ENCODE assay signal across 8 cellular contexts in the genomic region with DNA sequence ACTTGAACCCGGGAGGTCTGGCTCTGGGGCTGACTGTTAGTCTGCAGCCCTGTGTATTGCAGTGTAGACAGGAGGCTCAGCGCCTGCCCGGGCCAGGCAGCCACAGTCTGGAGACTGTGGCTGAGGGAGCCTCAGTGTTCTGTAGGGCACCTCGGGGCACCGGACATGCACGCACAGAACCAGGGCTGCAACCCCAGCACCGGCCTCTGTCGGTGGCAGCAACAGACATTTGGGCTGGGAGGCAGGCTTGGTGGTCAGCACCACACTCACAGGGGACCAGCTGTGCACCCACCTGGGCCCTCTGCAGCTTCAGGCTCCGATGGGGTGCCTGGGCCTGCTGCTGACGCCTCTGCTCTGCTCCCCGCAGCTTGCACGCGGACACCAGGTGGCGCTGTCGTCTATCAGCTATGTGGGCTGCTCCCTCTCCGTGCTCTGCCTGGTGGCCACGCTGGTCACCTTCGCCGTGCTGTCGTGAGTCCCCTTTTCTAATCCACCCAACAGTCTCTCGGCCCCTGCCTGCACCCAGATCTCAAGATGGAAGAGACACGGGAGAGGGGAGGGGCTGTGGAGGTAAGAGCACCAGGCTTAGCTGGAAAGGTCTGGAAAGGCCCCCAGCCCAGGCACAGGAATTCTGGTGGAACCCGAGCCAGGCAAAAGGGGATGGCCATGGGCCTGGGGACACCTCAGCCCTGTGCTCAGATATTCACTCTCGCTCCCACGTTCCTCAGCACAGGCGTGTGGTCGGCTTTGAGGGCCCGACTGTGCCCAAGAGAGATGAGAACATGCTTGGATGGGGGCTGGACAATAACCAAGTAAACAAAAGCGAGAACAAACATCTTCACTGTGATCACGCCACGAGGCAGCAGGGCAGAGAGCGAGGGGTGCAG.
DNase-seq lines count a peak whose midpoint lies in the region; ATAC-seq and TF ChIP-seq lines count a peak whose summit lies in the region.

No MANE protein-coding gene starts in this region.

- no peaks in the 10 kb centered on the region for H3K27me3 Mint-ChIP-seq in activated CD4-positive, alpha-beta memory T cell treated with anti-CD3 and anti-CD28 coated beads, Interleukin-2, amount 10 ng/mL, durations not matched to agents 7 days and 5 days
- H3K27me3 Mint-ChIP-seq in memory B cell = peaks cover 10% of the 10 kb centered on the region

- H3K27ac Mint-ChIP-seq in activated CD4-positive, alpha-beta memory T cell treated with anti-CD3 and anti-CD28 coated beads, Interleukin-2, amount 10 ng/mL, durations not matched to agents 7 days and 5 days = no peak overlapping the region
- H3K27ac Mint-ChIP-seq in memory B cell = no peak overlapping the region

- H3K4me3 Mint-ChIP-seq in activated CD4-positive, alpha-beta memory T cell treated with anti-CD3 and anti-CD28 coated beads, Interleukin-2, amount 10 ng/mL, durations not matched to agents 7 days and 5 days = no peak overlapping the region
- H3K4me3 Mint-ChIP-seq in memory B cell = no peak overlapping the region

- no peak overlapping the region for H3K27ac ChIP-seq in AG04450 (ENCODE audit: low read depth, low read length)

- ATAC-seq in GM18519 (IDR thresholded peaks at IDR 0.05; ENCODE audit: low FRiP score, unreplicated experiment) (peak; percentile 33), HG03108 (IDR thresholded peaks at IDR 0.05; ENCODE audit: unreplicated experiment) (peak; percentile 50), memory B cell (ENCODE audit: low read depth) (peak; percentile 86)

- H3K9me3 ChIP-seq in AG04450 (ENCODE audit: control insufficient read depth, insufficient read depth, low read length) = peaks cover 59% of the 10 kb centered on the region

- H3K27me3 ChIP-seq in AG04450 (ENCODE audit: control insufficient read depth, insufficient read depth, low read length) = no peaks in the 10 kb centered on the region

- POLR2A ChIA-PET in AG04450 (lab: Yijun Ruan, JAX) = no interaction called here
- POLR2A ChIA-PET in activated CD4-positive, alpha-beta memory T cell treated with anti-CD3 and anti-CD28 coated beads, Interleukin-2, amount 10 ng/mL, durations not matched to agents 7 days and 5 days (lab: Charles Lee) = interaction anchor here (1.1 to 1.4 kb wide), 2 partner anchors 11 to 28 kb away, joined by 3 read pairs; no protein-coding TSS in a partner anchor

- peaks cover 7% of the 10 kb centered on the region for H3K4me1 Mint-ChIP-seq in activated CD4-positive, alpha-beta memory T cell treated with anti-CD3 and anti-CD28 coated beads, Interleukin-2, amount 10 ng/mL, durations not matched to agents 7 days and 5 days
- H3K4me1 Mint-ChIP-seq in memory B cell = peaks cover 6% of the 10 kb centered on the region

- CTCF ChIA-PET in AG04450 (lab: Charles Lee) = interaction anchor here (0.5 to 1.3 kb wide), 5 partner anchors 10 to 724 kb away, joined by 3 to 4 read pairs (median 3); no protein-coding TSS in a partner anchor
- CTCF ChIA-PET in activated CD4-positive, alpha-beta memory T cell treated with anti-CD3 and anti-CD28 coated beads, Interleukin-2, amount 10 ng/mL, durations not matched to agents 7 days and 5 days (lab: Charles Lee) = interaction anchor here (0.6 to 4.5 kb wide), 13 partner anchors 10 to 845 kb away, joined by 3 to 86 read pairs (median 5); partner anchors contain the start of genes EP400 and MMP17

- no peaks in the 10 kb centered on the region for H3K36me3 Mint-ChIP-seq in activated CD4-positive, alpha-beta memory T cell treated with anti-CD3 and anti-CD28 coated beads, Interleukin-2, amount 10 ng/mL, durations not matched to agents 7 days and 5 days (ENCODE audit: low read depth)
- H3K36me3 Mint-ChIP-seq in memory B cell = no peaks in the 10 kb centered on the region

- H3K9me3 Mint-ChIP-seq in activated CD4-positive, alpha-beta memory T cell treated with anti-CD3 and anti-CD28 coated beads, Interleukin-2, amount 10 ng/mL, durations not matched to agents 7 days and 5 days = no peaks in the 10 kb centered on the region
- H3K9me3 Mint-ChIP-seq in memory B cell = peaks cover 3% of the 10 kb centered on the region

- no peak overlapping the region for H3K4me3 ChIP-seq in AG04450 (ENCODE audit: low read depth, low read length)

- peak; percentile 63 for TF ChIP-seq CTCF in AG04450 (IDR thresholded peaks at IDR 0.05; ENCODE audit: low read depth, low read length)

- DNase-seq in AG04450 (ENCODE audit: low read depth, low spot score) (peak; percentile 1), NCI-H69 (lab: John Stamatoyannopoulos, UW) (peak; percentile 69), ecto neural progenitor cell (ENCODE audit: low spot score) (peak; percentile 96), memory B cell (ENCODE audit: low spot score in 2 of 2) (peak; percentile 51 to 75)
- DNase-seq in activated CD4-positive, alpha-beta memory T cell treated with anti-CD3 and anti-CD28 coated beads, Interleukin-2, amount 10 ng/mL, durations not matched to agents 7 days and 5 days = peak; percentile 79
- DNase-seq in stimulated activated CD8-positive, alpha-beta memory T cell treated with anti-CD3 and anti-CD28 coated beads, Interleukin-2, amount 100 ng/mL, for 1 hour (ENCODE audit: low read depth in 2 of 2) = peak; percentile 48 to 64

Comparison
In these comparisons a context has a peak if more than half of its experiments do, and no peak if none do; other contexts are left out.
1. DNase-seq: peak in every context shown above with its lines; median percentile 96 in ecto neural progenitor cell; 79 in activated CD4-positive, alpha-beta memory T cell treated with anti-CD3 and anti-CD28 coated beads, Interleukin-2, amount 10 ng/mL, durations not matched to agents 7 days and 5 days; 69 in NCI-H69; 63 in memory B cell; 56 in stimulated activated CD8-positive, alpha-beta memory T cell treated with anti-CD3 and anti-CD28 coated beads, Interleukin-2, amount 100 ng/mL, for 1 hour; 1 in AG04450.
2. ATAC-seq: peak in every context shown above with its lines; median percentile 86 in memory B cell; 50 in HG03108; 33 in GM18519.